In the genomic region with DNA sequence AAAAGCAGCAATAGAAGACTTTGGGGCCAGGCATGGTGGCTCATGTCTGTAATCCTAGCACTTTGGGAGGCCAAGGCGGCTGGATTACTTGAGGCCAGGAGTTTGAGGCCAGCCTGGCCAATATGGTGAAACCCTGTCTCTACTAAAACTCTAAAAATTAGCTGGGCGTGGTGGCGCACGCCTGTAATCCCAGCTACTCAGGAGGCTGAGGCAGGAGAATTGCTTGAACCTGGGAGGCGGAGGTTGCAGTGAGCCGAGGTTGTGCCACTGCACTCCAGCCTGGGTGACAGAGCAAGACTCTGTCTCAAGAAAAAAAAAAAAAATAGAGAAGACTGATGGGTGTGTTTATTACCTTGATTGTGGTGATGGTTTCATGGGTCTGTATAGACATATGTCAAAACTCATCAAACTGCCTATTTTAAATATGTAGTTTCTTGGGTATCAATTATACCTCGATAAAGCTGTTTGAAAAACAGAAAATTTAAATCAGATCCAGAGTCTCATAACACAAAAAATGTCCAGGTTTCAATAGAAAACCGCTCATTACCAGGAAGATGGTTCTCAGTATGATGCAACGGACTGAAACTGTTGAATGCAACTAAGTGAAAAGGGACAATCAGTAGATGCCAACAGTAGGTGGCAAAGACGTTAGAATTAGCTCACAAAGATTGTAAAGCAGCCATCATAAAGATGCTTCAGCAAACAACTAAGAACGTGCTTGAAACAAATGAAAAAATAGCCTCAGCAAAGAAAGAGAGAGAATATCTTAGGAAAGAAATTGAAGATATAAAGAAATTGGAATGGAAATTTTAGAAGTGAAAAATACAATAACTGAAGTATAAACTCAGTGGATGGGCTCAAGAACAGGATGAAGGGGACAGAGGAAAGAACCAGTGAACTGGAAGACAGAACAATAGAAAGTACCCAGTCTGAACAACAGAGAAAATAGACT, we compare ENCODE assay signal across 1 cellular context.
TF ChIP-seq lines count a peak whose summit lies in the region.

No MANE protein-coding gene starts in this region.

TF ChIP-seq in K562, 482 proteins besides CTCF, POLR2A, EP300 and RAD21 (continued from another document and continues in another):
- no peak for TF ChIP-seq POLR2G (IDR thresholded peaks at IDR 0.05; ENCODE audit: low read depth, low read length)
- TF ChIP-seq PHF21A (IDR thresholded peaks at IDR 0.05; ENCODE audit: borderline replicate concordance, low read depth), result no peak
- TF ChIP-seq, protein P1, sequence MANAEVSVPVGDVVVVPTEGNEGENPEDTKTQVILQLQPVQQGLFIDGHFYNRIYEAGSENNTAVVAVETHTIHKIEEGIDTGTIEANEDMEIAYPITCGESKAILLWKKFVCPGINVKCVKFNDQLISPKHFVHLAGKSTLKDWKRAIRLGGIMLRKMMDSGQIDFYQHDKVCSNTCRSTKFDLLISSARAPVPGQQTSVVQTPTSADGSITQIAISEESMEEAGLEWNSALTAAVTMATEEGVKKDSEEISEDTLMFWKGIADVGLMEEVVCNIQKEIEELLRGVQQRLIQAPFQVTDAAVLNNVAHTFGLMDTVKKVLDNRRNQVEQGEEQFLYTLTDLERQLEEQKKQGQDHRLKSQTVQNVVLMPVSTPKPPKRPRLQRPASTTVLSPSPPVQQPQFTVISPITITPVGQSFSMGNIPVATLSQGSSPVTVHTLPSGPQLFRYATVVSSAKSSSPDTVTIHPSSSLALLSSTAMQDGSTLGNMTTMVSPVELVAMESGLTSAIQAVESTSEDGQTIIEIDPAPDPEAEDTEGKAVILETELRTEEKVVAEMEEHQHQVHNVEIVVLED (CRISPR knock-in tag; IDR thresholded peaks at IDR 0.05), result 0 out of 2 replicates have a peak, but pooled peaks have one; percentile 25
- no peak for TF ChIP-seq ZKSCAN3 (CRISPR knock-in tag; IDR thresholded peaks at IDR 0.05)
- TF ChIP-seq ZNF212 (CRISPR knock-in tag; IDR thresholded peaks at IDR 0.05), result no peak
- TF ChIP-seq BRD4 (IDR thresholded peaks at IDR 0.05), result peak; percentile 22; the same call in 1 of the 2 replicates
- peak; percentile 47; the same call in 1 of the 2 replicates for TF ChIP-seq ZBTB40 (IDR thresholded peaks at IDR 0.05)
- TF ChIP-seq ZBTB40 (CRISPR knock-in tag; IDR thresholded peaks at IDR 0.05), result no peak
- no peak for TF ChIP-seq FOXP4 (CRISPR knock-in tag; IDR thresholded peaks at IDR 0.05; ENCODE audit: borderline replicate concordance)
- no peak for TF ChIP-seq SRSF1 (IDR thresholded peaks at IDR 0.05; ENCODE audit: low read depth, low read length)
- TF ChIP-seq HDAC8 (tag; IDR thresholded peaks at IDR 0.05), result no peak; the same call in 1 of the 2 replicates
- no peak for TF ChIP-seq ZNF124 (CRISPR knock-in tag; IDR thresholded peaks at IDR 0.05)
- TF ChIP-seq, protein P2, sequence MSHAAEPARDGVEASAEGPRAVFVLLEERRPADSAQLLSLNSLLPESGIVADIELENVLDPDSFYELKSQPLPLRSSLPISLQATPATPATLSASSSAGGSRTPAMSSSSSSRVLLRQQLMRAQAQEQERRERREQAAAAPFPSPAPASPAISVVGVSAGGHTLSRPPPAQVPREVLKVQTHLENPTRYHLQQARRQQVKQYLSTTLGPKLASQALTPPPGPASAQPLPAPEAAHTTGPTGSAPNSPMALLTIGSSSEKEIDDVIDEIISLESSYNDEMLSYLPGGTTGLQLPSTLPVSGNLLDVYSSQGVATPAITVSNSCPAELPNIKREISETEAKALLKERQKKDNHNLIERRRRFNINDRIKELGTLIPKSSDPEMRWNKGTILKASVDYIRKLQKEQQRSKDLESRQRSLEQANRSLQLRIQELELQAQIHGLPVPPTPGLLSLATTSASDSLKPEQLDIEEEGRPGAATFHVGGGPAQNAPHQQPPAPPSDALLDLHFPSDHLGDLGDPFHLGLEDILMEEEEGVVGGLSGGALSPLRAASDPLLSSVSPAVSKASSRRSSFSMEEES (CRISPR knock-in tag; IDR thresholded peaks at IDR 0.05), result no peak
- TF ChIP-seq ZNF274 (IDR thresholded peaks at IDR 0.05; ENCODE audit: borderline replicate concordance, low read depth, low read length), result no peak
- TF ChIP-seq MLLT1 (IDR thresholded peaks at IDR 0.05), result no peak
- no peak for TF ChIP-seq HNRNPL (IDR thresholded peaks at IDR 0.05; ENCODE audit: low read depth, low read length)
- peak; percentile 96 for TF ChIP-seq ZNF512 (tag; IDR thresholded peaks at IDR 0.05)
- TF ChIP-seq CBX2 (IDR thresholded peaks at IDR 0.05; ENCODE audit: insufficient read depth, low read length, poor library complexity, severe bottlenecking), result no peak
- TF ChIP-seq ZNF707 (CRISPR knock-in tag; conservative IDR thresholded peaks at IDR 0.05), result peak; percentile 74
- 0 out of 2 replicates have a peak, but pooled peaks have one; percentile 35 for TF ChIP-seq TOE1 (IDR thresholded peaks at IDR 0.05; ENCODE audit: borderline replicate concordance)
- TF ChIP-seq TOE1 (CRISPR knock-in tag; IDR thresholded peaks at IDR 0.05; ENCODE audit: borderline replicate concordance, low read depth), result no peak
- no peak for TF ChIP-seq CBFB (CRISPR knock-in tag; IDR thresholded peaks at IDR 0.05)
- TF ChIP-seq TCF7 (IDR thresholded peaks at IDR 0.05; ENCODE audit: borderline replicate concordance), result no peak
- TF ChIP-seq NCOA4 (IDR thresholded peaks at IDR 0.05; ENCODE audit: partially characterized antibody), result no peak
- TF ChIP-seq SNAPC5 (CRISPR knock-in tag; IDR thresholded peaks at IDR 0.05), result no peak
- no peak for TF ChIP-seq ZNF444 (CRISPR knock-in tag; IDR thresholded peaks at IDR 0.05)
- TF ChIP-seq ILK (tag; IDR thresholded peaks at IDR 0.05; ENCODE audit: borderline replicate concordance, low read depth), result peak; percentile 63; the same call in 1 of the 2 replicates
- no peak for TF ChIP-seq POLR2AphosphoS2 (IDR thresholded peaks at IDR 0.05; ENCODE audit: low read length)
- TF ChIP-seq PTBP1 (IDR thresholded peaks at IDR 0.05; ENCODE audit: low read depth, low read length), result no peak
- TF ChIP-seq ZNF589 (CRISPR knock-in tag; IDR thresholded peaks at IDR 0.05; ENCODE audit: low read depth), result peak; percentile 83; the same call in 1 of the 2 replicates
- TF ChIP-seq ATF7 (IDR thresholded peaks at IDR 0.05), result peak; percentile 94
- TF ChIP-seq RFX1 (IDR thresholded peaks at IDR 0.05), result no peak
- peak; percentile 84 for TF ChIP-seq DDX20 (tag; IDR thresholded peaks at IDR 0.05; ENCODE audit: low read depth)
- TF ChIP-seq ETS2 (tag; IDR thresholded peaks at IDR 0.05; ENCODE audit: borderline replicate concordance, poor library complexity, severe bottlenecking), result peak; percentile 23
- no peak; the same call in 1 of the 2 replicates for TF ChIP-seq PHB2 (IDR thresholded peaks at IDR 0.05; ENCODE audit: low read depth)
- TF ChIP-seq, protein P3, sequence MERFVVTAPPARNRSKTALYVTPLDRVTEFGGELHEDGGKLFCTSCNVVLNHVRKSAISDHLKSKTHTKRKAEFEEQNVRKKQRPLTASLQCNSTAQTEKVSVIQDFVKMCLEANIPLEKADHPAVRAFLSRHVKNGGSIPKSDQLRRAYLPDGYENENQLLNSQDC (CRISPR knock-in tag; IDR thresholded peaks at IDR 0.05), result no peak
- TF ChIP-seq, protein P4, sequence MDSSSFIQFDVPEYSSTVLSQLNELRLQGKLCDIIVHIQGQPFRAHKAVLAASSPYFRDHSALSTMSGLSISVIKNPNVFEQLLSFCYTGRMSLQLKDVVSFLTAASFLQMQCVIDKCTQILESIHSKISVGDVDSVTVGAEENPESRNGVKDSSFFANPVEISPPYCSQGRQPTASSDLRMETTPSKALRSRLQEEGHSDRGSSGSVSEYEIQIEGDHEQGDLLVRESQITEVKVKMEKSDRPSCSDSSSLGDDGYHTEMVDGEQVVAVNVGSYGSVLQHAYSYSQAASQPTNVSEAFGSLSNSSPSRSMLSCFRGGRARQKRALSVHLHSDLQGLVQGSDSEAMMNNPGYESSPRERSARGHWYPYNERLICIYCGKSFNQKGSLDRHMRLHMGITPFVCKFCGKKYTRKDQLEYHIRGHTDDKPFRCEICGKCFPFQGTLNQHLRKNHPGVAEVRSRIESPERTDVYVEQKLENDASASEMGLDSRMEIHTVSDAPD (CRISPR knock-in tag; IDR thresholded peaks at IDR 0.05), result 0 out of 2 replicates have a peak, but pooled peaks have one; percentile 0
